In the genomic region with DNA sequence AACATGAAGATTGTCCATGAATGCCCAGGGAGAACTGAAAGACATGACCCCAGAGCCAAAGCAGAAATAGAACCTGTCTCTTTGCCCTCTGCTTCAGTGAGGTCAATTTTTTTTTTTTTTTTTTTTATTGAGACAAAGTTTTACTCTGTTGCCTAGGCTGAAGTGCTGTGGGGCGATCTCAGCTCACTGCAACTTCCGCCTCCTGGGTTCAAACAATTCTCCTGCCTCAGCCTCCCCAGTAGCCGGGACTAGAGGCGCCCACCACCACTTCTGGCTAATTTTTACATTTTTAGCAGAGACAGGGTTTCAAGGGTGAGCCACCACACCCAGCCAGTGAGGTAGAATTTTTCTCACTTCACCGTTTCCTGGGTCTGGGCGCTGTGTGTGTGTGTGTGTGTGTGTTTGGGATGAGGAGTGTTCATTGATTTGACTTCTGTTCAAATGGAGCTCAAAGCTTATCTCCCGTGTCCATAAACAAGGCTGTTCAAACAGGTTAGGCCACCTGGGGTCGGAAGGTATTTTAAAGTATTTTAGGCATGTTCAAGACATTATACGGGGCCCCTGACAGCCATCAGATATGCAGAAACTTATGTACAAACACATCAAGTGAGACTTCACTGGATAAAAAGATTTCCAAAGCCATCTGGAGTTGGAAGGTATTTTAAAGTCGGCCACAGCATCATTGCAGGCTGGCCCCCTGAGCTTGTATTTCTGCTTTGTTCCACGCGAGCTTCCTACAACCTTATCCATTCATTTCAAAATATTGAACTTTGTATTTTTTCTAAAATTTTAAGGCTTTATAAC, we compare ENCODE assay signal across 14 cellular contexts.
A peak's percentile ranks its signal among the peaks of the same experiment; 100 is the strongest.
DNase-seq lines count a peak whose midpoint lies in the region; ATAC-seq, FAIRE-seq and TF ChIP-seq lines count a peak whose summit lies in the region.
"Had no signal": no experiment of that assay in that cellular context is flagged by ENCODE, and none has a peak within 500 bp of the region (broad histone marks: within the 10 kb centered on the region; RNA-seq: fewer than 3 reads in every experiment).

No MANE protein-coding gene starts in this region.

- peak overlapping the region; percentile 49 for H3K4me2 ChIP-seq in hepatocyte

- no peaks in the 10 kb centered on the region for H3K9me3 Mint-ChIP-seq in activated T-cell treated with anti-CD3 and anti-CD28 coated beads, Interleukin-2, amount 50 U/mL, for 72 hours
- H3K9me3 Mint-ChIP-seq in T-cell: no peaks in the 10 kb centered on the region

- CTCF ChIA-PET in T-cell (lab: Charles Lee): interaction anchor here (0.6 to 0.7 kb wide), 3 partner anchors 18 to 523 kb away, joined by 3 to 4 read pairs (median 3); no protein-coding TSS in a partner anchor

- H3K36me3 Mint-ChIP-seq in activated T-cell treated with anti-CD3 and anti-CD28 coated beads, Interleukin-2, amount 50 U/mL, for 72 hours (ENCODE audit: insufficient read depth in 2 of 2): no peaks in the 10 kb centered on the region
- H3K36me3 Mint-ChIP-seq in T-cell: no peaks in the 10 kb centered on the region

- no peak for FAIRE-seq in small intestine (lab: Jason Lieb, UNC)

- TF ChIP-seq CTCF in hepatocyte (IDR thresholded peaks at IDR 0.05; ENCODE audit: poor library complexity): no peak

- H4K20me1 ChIP-seq in hepatocyte (ENCODE audit: insufficient read depth, poor library complexity, severe bottlenecking): no peaks in the 10 kb centered on the region

- H3K4me3 Mint-ChIP-seq in activated T-cell treated with anti-CD3 and anti-CD28 coated beads, Interleukin-2, amount 50 U/mL, for 72 hours: peak overlapping the region; percentile 21 to 46
- H3K4me3 Mint-ChIP-seq in T-cell: peak overlapping the region; percentile 17 to 85 (median 55)

- H3K79me2 ChIP-seq in hepatocyte: no peaks in the 10 kb centered on the region

- 52% methylated on average over 12 of the region's 12 CpGs for WGBS in hepatocyte (ENCODE audit: low lambda C conversion rate, missing lambda C conversion rate)
- WGBS in small intestine, 3 donors: 24 to 69% (median 30%) methylated on average over 12 of the region's 12 CpGs

- H3K4me1 Mint-ChIP-seq in activated T-cell treated with anti-CD3 and anti-CD28 coated beads, Interleukin-2, amount 50 U/mL, for 72 hours (ENCODE audit: low read depth): peaks cover 70% of the 10 kb centered on the region
- peaks cover 61 to 79% (median 63%) of the 10 kb centered on the region in 3 donors for H3K4me1 Mint-ChIP-seq in T-cell

- no peak overlapping the region for H2AFZ ChIP-seq in hepatocyte

- H3K27me3 ChIP-seq in hepatocyte (no peaks in the 10 kb centered on the region), small intestine (ENCODE audit: control insufficient read depth in 2 of 2, insufficient read depth in 2 of 2, low read length in 2 of 2) (no peaks in the 10 kb centered on the region)

- H3K4me1 ChIP-seq in hepatocyte (ENCODE audit: insufficient read depth): peaks cover 8% of the 10 kb centered on the region
- H3K4me1 ChIP-seq in small intestine (ENCODE audit: control insufficient read depth in 2 of 2, insufficient read depth in 1 of 2, low read depth in 1 of 2, low read length in 1 of 2): no peaks in the 10 kb centered on the region

- H3K36me3 ChIP-seq in hepatocyte (replicated peaks; ENCODE audit: insufficient read depth, low read depth) (no peaks in the 10 kb centered on the region), small intestine (ENCODE audit: control insufficient read depth in 2 of 2, insufficient read depth in 2 of 2, low read length in 2 of 2) (no peaks in the 10 kb centered on the region)

- H3K27ac Mint-ChIP-seq in activated T-cell treated with anti-CD3 and anti-CD28 coated beads, Interleukin-2, amount 50 U/mL, for 72 hours: peak overlapping the region; percentile 85
- peak overlapping the region; percentile 56 to 89 for H3K27ac Mint-ChIP-seq in T-cell

- no peaks in the 10 kb centered on the region for H3K9me3 ChIP-seq in hepatocyte (ENCODE audit: low read depth)
- no peaks in the 10 kb centered on the region for H3K9me3 ChIP-seq in small intestine (ENCODE audit: control insufficient read depth, low read depth)

- POLR2A ChIA-PET in T-cell (lab: Charles Lee): interaction anchor here (0.5 to 1.0 kb wide), 2 partner anchors 89 to 123 kb away, joined by 3 to 5 read pairs; no protein-coding TSS in a partner anchor

- no peak for DNase-seq in activated T-cell treated with anti-CD3 and anti-CD28 coated beads, Interleukin-2, amount 50 U/mL, for 72 hours
- no peak for DNase-seq in activated T-cell treated with anti-CD3 and anti-CD28 coated beads, Interleukin-2, amount 50 U/mL, for 1 hour
- DNase-seq in T-cell (peak in 10 of 34 experiments; percentile 5 to 24 (median 14)), hepatocyte (ENCODE audit: low spot score) (no peak), small intestine (peak; percentile 34), Kasumi-1 (lab: John Stamatoyannopoulos, UW) (no peak)
- DNase-seq in NK-92 treated with Interleukin-12 subunit alpha and Interleukin-12 subunit beta, amount 100 ng/mL, for 24 hours (lab: John Stamatoyannopoulos, UW): no peak
- DNase-seq: AML-193; aorta; NCI-H1092 treated with DMSO at 0.1 percent for 48 hours; NCI-H446 treated with DMSO at 0.1 percent for 48 hours; stimulated activated CD4-positive, alpha-beta T cell treated with anti-CD3 and anti-CD28 coated beads, Interleukin-2, amount 100 ng/mL, for 48 hours; stimulated activated naive CD4-positive, alpha-beta T cell treated with Interleukin-2 at 50 U/mL for 16 hours had no signal

- H3K27ac ChIP-seq in hepatocyte: peak overlapping the region; percentile 62
- H3K27ac ChIP-seq in small intestine (ENCODE audit: low read depth in 1 of 2, low read length in 1 of 2): peak overlapping the region; percentile 8 to 29

- H3K4me3 ChIP-seq in hepatocyte (no peak overlapping the region), small intestine (ENCODE audit: low read depth in 1 of 2, low read length in 2 of 2) (no peak overlapping the region)

- no peak for ATAC-seq in activated T-cell treated with anti-CD3 and anti-CD28 coated beads, Interleukin-2, amount 50 U/mL, for 72 hours (replicated peaks in 1 of 2)
- ATAC-seq in T-cell (replicated peaks in 1 of 4): no peak
- no peak for ATAC-seq in GM19328 (IDR thresholded peaks at IDR 0.05; ENCODE audit: unreplicated experiment)

- H3K9me2 ChIP-seq in hepatocyte (replicated peaks; ENCODE audit: insufficient read depth): no peaks in the 10 kb centered on the region

- H3K27me3 Mint-ChIP-seq in activated T-cell treated with anti-CD3 and anti-CD28 coated beads, Interleukin-2, amount 50 U/mL, for 72 hours (ENCODE audit: low read depth): no peaks in the 10 kb centered on the region
- H3K27me3 Mint-ChIP-seq in T-cell: no peaks in the 10 kb centered on the region
